In genomic region chr7:52026140-52026539, GRCh38 we compare ENCODE assay signal across 18 cellular contexts.
DNase-seq lines count a peak whose midpoint lies in the region; ATAC-seq, FAIRE-seq and TF ChIP-seq lines count a peak whose summit lies in the region.
"Had no signal": no experiment of that assay in that cellular context is flagged by ENCODE, and none has a peak within 500 bp of the region (broad histone marks: within the 10 kb centered on the region; RNA-seq: fewer than 3 reads in every experiment).

No MANE protein-coding gene starts in this region.

- H3K27ac ChIP-seq in OCI-LY1 (ENCODE audit: low read depth, low read length, poor library complexity, severe bottlenecking) (no peak overlapping the region), endothelial cell of umbilical vein (ENCODE audit: insufficient read depth, low read depth, low read length) (no peak overlapping the region), H9 (ENCODE audit: insufficient read length, low read depth, low read length) (no peak overlapping the region)

- no peak overlapping the region for H2BK120ac ChIP-seq in H9 (ENCODE audit: low read depth, low read length, poor library complexity, severe bottlenecking)

- H3K27ac Mint-ChIP-seq in H9, result no peak overlapping the region
- H3K27ac Mint-ChIP-seq: CD4-positive, alpha-beta memory T cell had no signal

- no peak for DNase-seq in endothelial cell of umbilical vein (ENCODE audit: low read depth, low spot score)
- DNase-seq in sciatic nerve (ENCODE audit: low spot score), result no peak
- DNase-seq in H9, result no peak
- no peak for DNase-seq in RKO (ENCODE audit: low spot score)
- DNase-seq: C1 segment of cervical spinal cord; Calu3; CD4-positive, alpha-beta memory T cell; COR-L47; DMS53; DMS79 treated with DMSO at 0.1 percent for 48 hours; GF-D8; H7 had no signal

- no peaks in the 10 kb centered on the region for H3K36me3 ChIP-seq in OCI-LY1 (ENCODE audit: insufficient read depth, low read length)
- H3K36me3 ChIP-seq in endothelial cell of umbilical vein (ENCODE audit: control insufficient read depth in 2 of 2, extremely low read depth in 1 of 2, insufficient read depth in 2 of 2, low read length in 2 of 2), result no peaks in the 10 kb centered on the region

- H2BK20ac ChIP-seq in H9 (ENCODE audit: low read depth, low read length, poor library complexity, severe bottlenecking), result no peak overlapping the region

- H3K9me3 ChIP-seq in OCI-LY1 (ENCODE audit: low read length) (no peaks in the 10 kb centered on the region), endothelial cell of umbilical vein (replicated peaks; ENCODE audit: control insufficient read depth, insufficient read depth, low read length) (no peaks in the 10 kb centered on the region), H9 (ENCODE audit: control insufficient read depth, low read depth, low read length) (no peaks in the 10 kb centered on the region)

- intact Hi-C loops in endothelial cell of umbilical vein (cut with micrococcal nuclease), result no loop called here
- intact Hi-C loops in sciatic nerve (cut with DNase I), result no loop called here

- no peaks in the 10 kb centered on the region for H3K23me2 ChIP-seq in H9 (ENCODE audit: insufficient read length, low read depth, low read length, poor library complexity, severe bottlenecking)

- no peaks in the 10 kb centered on the region for H3K36me3 Mint-ChIP-seq in H9 (ENCODE audit: insufficient read depth in 1 of 3, low read depth in 3 of 3)
- H3K36me3 Mint-ChIP-seq: CD4-positive, alpha-beta memory T cell had no signal

- no peak overlapping the region for H3K18ac ChIP-seq in H9 (ENCODE audit: insufficient read length, low read depth, low read length)

- no peak overlapping the region for H3K56ac ChIP-seq in H9 (ENCODE audit: insufficient read length, low read depth, low read length)

- no peak overlapping the region for H4K8ac ChIP-seq in H9 (replicated peaks; ENCODE audit: insufficient read length, low read depth, low read length)

- no peak overlapping the region for H3K4me3 ChIP-seq in OCI-LY1 (ENCODE audit: low read depth, low read length, poor library complexity, severe bottlenecking)
- no peak overlapping the region for H3K4me3 ChIP-seq in endothelial cell of umbilical vein (replicated peaks in 1 of 3; ENCODE audit: insufficient read depth in 1 of 3, low read depth in 1 of 3, low read length in 3 of 3)

- H3T11ph ChIP-seq in H9 (ENCODE audit: low read length), result no peak overlapping the region

- no peaks in the 10 kb centered on the region for H3F3A ChIP-seq in OCI-LY1 (ENCODE audit: insufficient read depth, low read length)

- H3K4me2 ChIP-seq in OCI-LY1 (ENCODE audit: low read length), result no peak overlapping the region
- no peak overlapping the region for H3K4me2 ChIP-seq in endothelial cell of umbilical vein (ENCODE audit: insufficient read depth, low read length)
- H3K4me2 ChIP-seq in H9 (ENCODE audit: insufficient read depth, insufficient read length, low read length), result no peak overlapping the region

- no peak for TF ChIP-seq POLR2A in endothelial cell of umbilical vein (IDR thresholded peaks at IDR 0.05; ENCODE audit: low read depth, low read length)

- no peak overlapping the region for H4K5ac ChIP-seq in H9 (ENCODE audit: insufficient read length, low read depth, low read length)

- no peaks in the 10 kb centered on the region for H3K4me1 ChIP-seq in OCI-LY1 (ENCODE audit: insufficient read depth, low read length, severe bottlenecking)
- H3K4me1 ChIP-seq in endothelial cell of umbilical vein (ENCODE audit: control insufficient read depth, extremely low read depth, insufficient read depth, low read length), result no peaks in the 10 kb centered on the region
- no peaks in the 10 kb centered on the region for H3K4me1 ChIP-seq in H9 (ENCODE audit: insufficient read depth, low read length)

- H2BK5ac ChIP-seq in H9 (ENCODE audit: insufficient read length, low read length), result no peak overlapping the region

- no peak overlapping the region for H4K91ac ChIP-seq in H9 (ENCODE audit: insufficient read length, low read depth, low read length)

- H3K14ac ChIP-seq in H9 (ENCODE audit: insufficient read depth, low read length), result no peak overlapping the region

- H3K23ac ChIP-seq in H9 (ENCODE audit: insufficient read length, low read depth, low read length), result no peak overlapping the region

- no peaks in the 10 kb centered on the region for H3K79me1 ChIP-seq in H9 (ENCODE audit: insufficient read depth, low read depth, low read length, poor library complexity, severe bottlenecking)

- BruUV-seq in endothelial cell of umbilical vein (replicated peaks; lab: Mats Ljungman, UMichigan), result no TSS peak

- H3K9me3 Mint-ChIP-seq in H9, result no peaks in the 10 kb centered on the region

- TF ChIP-seq CTCF in OCI-LY1 (IDR thresholded peaks at IDR 0.05; ENCODE audit: low read length) (no peak), endothelial cell of umbilical vein (IDR thresholded peaks at IDR 0.05; ENCODE audit: extremely low read depth in 1 of 2, insufficient read depth in 1 of 2, low read depth in 1 of 2, low read length in 2 of 2) (no peak), H9 (conservative IDR thresholded peaks at IDR 0.05) (no peak)

- WGBS in H9 (ENCODE audit: extremely low coverage, insufficient read length, low lambda C conversion rate), result no CpG with 5 or more reads among the region's 11 CpGs

- H3K4me1 Mint-ChIP-seq in H9, result peaks cover 4 to 5% of the 10 kb centered on the region in 2 experiments
- H3K4me1 Mint-ChIP-seq: CD4-positive, alpha-beta memory T cell had no signal

- H2BK15ac ChIP-seq in H9 (ENCODE audit: low read depth, low read length), result no peak overlapping the region

- ATAC-seq in sciatic nerve (peak; percentile 56), GM19455 (IDR thresholded peaks at IDR 0.05; ENCODE audit: unreplicated experiment) (no peak)
- ATAC-seq: HCT116 had no signal

- H2AFZ ChIP-seq in OCI-LY1 (ENCODE audit: low read length) (peak overlapping the region; percentile 60), endothelial cell of umbilical vein (ENCODE audit: low read depth, low read length) (no peak overlapping the region), H9 (ENCODE audit: low read length) (no peak overlapping the region)

- CTCF ChIA-PET in endothelial cell of umbilical vein (lab: Charles Lee), result no interaction called here

- H3K4me3 Mint-ChIP-seq in H9, result no peak overlapping the region
- H3K4me3 Mint-ChIP-seq: CD4-positive, alpha-beta memory T cell had no signal

- H2AK5ac ChIP-seq in H9 (ENCODE audit: insufficient read length, low read length), result no peak overlapping the region

- POLR2A ChIA-PET in endothelial cell of umbilical vein (lab: Charles Lee), result no interaction called here

- H3K27me3 Mint-ChIP-seq in H9 (ENCODE audit: low read depth), result no peaks in the 10 kb centered on the region
- H3K27me3 Mint-ChIP-seq: CD4-positive, alpha-beta memory T cell had no signal

- H3K79me2 ChIP-seq in OCI-LY1 (ENCODE audit: insufficient read depth, low read length) (no peaks in the 10 kb centered on the region), endothelial cell of umbilical vein (ENCODE audit: control insufficient read depth, insufficient read depth, low read length) (no peaks in the 10 kb centered on the region), H9 (ENCODE audit: insufficient read depth, low read length) (0 out of 2 replicates have a peak, but pooled peaks cover 1% of the 10 kb centered on the region)

- H2BK12ac ChIP-seq in H9 (ENCODE audit: insufficient read length, low read depth, low read length), result no peak overlapping the region

- H3K9me2 ChIP-seq in OCI-LY1 (ENCODE audit: low read depth, low read length), result no peaks in the 10 kb centered on the region

- H4K20me1 ChIP-seq in OCI-LY1 (ENCODE audit: insufficient read depth, low read length), result no peaks in the 10 kb centered on the region
- H4K20me1 ChIP-seq in endothelial cell of umbilical vein (replicated peaks; ENCODE audit: control insufficient read depth, extremely low read depth, insufficient read depth, low read length), result no peaks in the 10 kb centered on the region
- H4K20me1 ChIP-seq in H9 (ENCODE audit: control insufficient read depth, insufficient read depth, insufficient read length), result no peaks in the 10 kb centered on the region

- no peak overlapping the region for H3K9ac ChIP-seq in OCI-LY1 (ENCODE audit: low read length)
- H3K9ac ChIP-seq in endothelial cell of umbilical vein (replicated peaks; ENCODE audit: extremely low read depth, insufficient read depth, low read length), result no peak overlapping the region
- no peak overlapping the region for H3K9ac ChIP-seq in H9 (ENCODE audit: extremely low read depth, insufficient read length, low read length)

- no peaks in the 10 kb centered on the region for H3K27me3 ChIP-seq in OCI-LY1 (ENCODE audit: insufficient read depth, low read length)
- no peaks in the 10 kb centered on the region for H3K27me3 ChIP-seq in endothelial cell of umbilical vein (ENCODE audit: control insufficient read depth in 2 of 2, insufficient read depth in 2 of 2, low read length in 2 of 2)
- H3K27me3 ChIP-seq in H9 (ENCODE audit: insufficient read depth, low read length), result no peaks in the 10 kb centered on the region

- H3K4ac ChIP-seq in H9 (ENCODE audit: low read depth, low read length), result no peak overlapping the region

- dilution Hi-C loops in endothelial cell of umbilical vein (cut with MboI; ENCODE audit: extremely low pct_ligation_motif_present, low sequenced_read_pairs), result no loop called here

- FAIRE-seq in endothelial cell of umbilical vein (lab: Jason Lieb, UNC), result peak; percentile 28
- FAIRE-seq: GM12891, GM18507, H1 had no signal

- no peaks in the 10 kb centered on the region for H3K9me1 ChIP-seq in endothelial cell of umbilical vein (replicated peaks; ENCODE audit: control insufficient read depth, extremely low read depth, insufficient read depth, low read length)

TF ChIP-seq in endothelial cell of umbilical vein, 7 proteins besides CTCF, POLR2A, EP300 and RAD21:
- TF ChIP-seq MYC (IDR thresholded peaks at IDR 0.05; ENCODE audit: low read depth, low read length) (no peak), EZH2 (IDR thresholded peaks at IDR 0.05; ENCODE audit: borderline replicate concordance, low read depth, low read length, severe bottlenecking) (no peak), POLR2AphosphoS5 (IDR thresholded peaks at IDR 0.05; ENCODE audit: insufficient read depth, low read depth, low read length) (no peak), GATA2 (IDR thresholded peaks at IDR 0.05; ENCODE audit: insufficient read depth, insufficient read length, low read depth, low read length) (no peak), FOS (IDR thresholded peaks at IDR 0.05; ENCODE audit: borderline replicate concordance, insufficient read depth, low read length) (no peak), JUN (IDR thresholded peaks at IDR 0.05; ENCODE audit: borderline replicate concordance, insufficient read depth, insufficient read length, low read depth) (no peak)
- TF ChIP-seq, protein P1, sequence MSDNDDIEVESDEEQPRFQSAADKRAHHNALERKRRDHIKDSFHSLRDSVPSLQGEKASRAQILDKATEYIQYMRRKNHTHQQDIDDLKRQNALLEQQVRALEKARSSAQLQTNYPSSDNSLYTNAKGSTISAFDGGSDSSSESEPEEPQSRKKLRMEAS (IDR thresholded peaks at IDR 0.05; ENCODE audit: insufficient read depth, insufficient read length), result no peak
